Comparison of ENCODE assay signal across 10 cellular contexts in the genomic region with DNA sequence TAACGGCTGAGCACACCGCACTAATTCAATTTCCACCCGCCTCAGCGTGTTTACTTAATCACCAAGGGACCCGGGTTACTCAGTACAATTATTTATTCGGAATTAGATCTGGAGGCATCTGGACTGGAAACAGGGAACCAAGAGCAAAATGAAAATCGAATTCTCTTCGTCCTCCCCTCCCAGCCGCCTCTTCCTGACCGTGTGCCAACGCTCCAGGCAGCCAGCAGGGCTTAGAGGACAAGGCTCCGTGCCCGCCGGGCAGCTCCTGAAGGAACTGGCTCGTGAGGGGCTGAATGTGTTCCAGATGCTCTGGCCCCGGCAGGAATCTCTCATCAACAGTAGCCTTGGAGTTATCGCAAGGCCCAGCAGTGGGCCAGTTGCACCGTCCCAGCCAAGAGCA. TPM values are rescaled to one million over a fixed set of nuclear protein-coding genes. Genes with fewer than 3 reads are reported as not detected.
DNase-seq lines count a peak whose midpoint lies in the region; ATAC-seq and TF ChIP-seq lines count a peak whose summit lies in the region.
"Had no signal": no experiment of that assay in that cellular context is flagged by ENCODE, and none has a peak within 500 bp of the region (broad histone marks: within the 10 kb centered on the region; RNA-seq: fewer than 3 reads in every experiment).

No MANE protein-coding gene starts in this region.

- DNase-seq in ELR (ENCODE audit: low read depth) (peak; percentile 11), NCI-H345 treated with DMSO at 0.1 percent for 48 hours (lab: John Stamatoyannopoulos, UW; ENCODE audit: unreplicated experiment) (peak; percentile 20), fibroblast of the aortic adventitia (ENCODE audit: low read depth) (peak; percentile 15), gastrocnemius medialis (peak in 1 of 2 donors; percentile 34), NCI-H1048 (lab: John Stamatoyannopoulos, UW) (no peak), GM10248 (ENCODE audit: extremely low spot score) (no peak)
- DNase-seq: activated CD4-positive, CD25-positive, alpha-beta regulatory T cell treated with anti-CD3 and anti-CD28 coated beads, Interleukin-2, amount 50 U/mL, for 72 hours; foreskin melanocyte had no signal

- in situ Hi-C loops in gastrocnemius medialis (cut with MboI; ENCODE audit: low sequenced_read_pairs in 4 of 4): no loop called here

- H3K27ac ChIP-seq in gastrocnemius medialis: no peak overlapping the region

- peak overlapping the region; percentile 35 for H3K4me3 ChIP-seq in fibroblast of the aortic adventitia (ENCODE audit: low read depth, low read length)
- H3K4me3 ChIP-seq in gastrocnemius medialis: peak overlapping the region; percentile 36 to 61 (median 43)

- H3K27me3 ChIP-seq in gastrocnemius medialis: peaks cover 6 to 14% (median 11%) of the 10 kb centered on the region in 3 donors

- TF ChIP-seq CTCF in fibroblast of the aortic adventitia (IDR thresholded peaks at IDR 0.05; ENCODE audit: insufficient read depth, low read length) (no peak), gastrocnemius medialis (IDR thresholded peaks at IDR 0.05 in 4 of 5, conservative IDR thresholded peaks at IDR 0.05 in 1 of 5) (no peak), GM10248 (IDR thresholded peaks at IDR 0.05; ENCODE audit: control extremely low read depth, extremely low read depth, low read depth, missing control alignments) (no peak)

- H3K36me3 ChIP-seq in gastrocnemius medialis: no peaks in the 10 kb centered on the region

- H3K9me3 ChIP-seq in gastrocnemius medialis: no peaks in the 10 kb centered on the region

- ATAC-seq in gastrocnemius medialis (peak; percentile 45 to 56), GM18909 (IDR thresholded peaks at IDR 0.05; ENCODE audit: poor library complexity, unreplicated experiment) (no peak), GM21390 (IDR thresholded peaks at IDR 0.05; ENCODE audit: unreplicated experiment) (no peak)

- H3K4me1 ChIP-seq in gastrocnemius medialis: no peaks in the 10 kb centered on the region

- CTCF ChIA-PET in GM10248 (lab: Yijun Ruan, JAX): no interaction called here

- POLR2A ChIA-PET in GM10248 (lab: Yijun Ruan, JAX): no interaction called here

- intact Hi-C loops in gastrocnemius medialis (cut with DNase I; ENCODE audit: low total_unique reads): no loop called here

- no peak for TF ChIP-seq POLR2A in gastrocnemius medialis (IDR thresholded peaks at IDR 0.05)

RNA-seq across cellular contexts. Expression of gene CTNNBL1, which starts 23.4 kb away (rescaled TPM):
- total RNA-seq in fibroblast of the aortic adventitia (ENCODE audit: low replicate concordance) (23.1 and 25.4 TPM in 2 replicates), gastrocnemius medialis (10 to 100 TPM; 23.1 to 35.4 (median 30.3) TPM)

Comparison
In these comparisons a context has a peak if more than half of its experiments do, and no peak if none do; other contexts are left out.
1. DNase-seq: peak in ELR (single experiment), NCI-H345 treated with DMSO at 0.1 percent for 48 hours (single experiment) and fibroblast of the aortic adventitia (single experiment); none in NCI-H1048 (single experiment) and GM10248 (single experiment).
2. ATAC-seq: peak in gastrocnemius medialis (2 of 2); none in GM18909 (single experiment) and GM21390 (single experiment).